Comparison of ENCODE assay signal across 1 cellular context in the genomic region with DNA sequence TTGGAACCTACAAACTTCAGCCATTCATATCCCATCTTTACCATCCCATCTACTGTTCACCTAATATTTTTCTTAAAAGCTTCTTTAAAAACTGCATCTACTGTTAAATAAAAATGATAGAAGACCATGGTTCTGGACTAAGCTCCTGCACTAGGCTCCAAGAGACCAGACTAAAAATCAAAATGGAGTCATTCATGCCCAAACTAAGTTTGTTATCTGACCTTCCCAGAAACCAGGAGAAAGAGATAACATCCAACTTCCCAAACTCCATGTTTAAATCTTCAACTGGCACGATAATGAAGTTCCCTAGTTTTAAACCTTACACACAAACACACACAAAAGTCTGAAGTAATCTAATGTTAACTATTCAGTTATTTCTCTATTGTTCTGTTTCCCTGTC.
A peak's percentile ranks its signal among the peaks of the same experiment; 100 is the strongest.
TF ChIP-seq lines count a peak whose summit lies in the region.

No MANE protein-coding gene starts in this region.

TF ChIP-seq in K562, 482 proteins besides CTCF, POLR2A, EP300 and RAD21 (continued from another document):
- TF ChIP-seq ZNF280A (IDR thresholded peaks at IDR 0.05; ENCODE audit: low read depth, partially characterized antibody): no peak
- no peak for TF ChIP-seq PHB (CRISPR knock-in tag; IDR thresholded peaks at IDR 0.05)
- TF ChIP-seq BCLAF1 (IDR thresholded peaks at IDR 0.05; ENCODE audit: borderline replicate concordance in 1 of 2, control insufficient read depth in 1 of 2, low read depth in 2 of 2, low read length in 1 of 2): no peak
- TF ChIP-seq ZNF766 (CRISPR knock-in tag; conservative IDR thresholded peaks at IDR 0.05): peak; percentile 78
- no peak for TF ChIP-seq TCF7L2 (IDR thresholded peaks at IDR 0.05; ENCODE audit: low read depth, low read length)
- TF ChIP-seq BACH1 (tag; IDR thresholded peaks at IDR 0.05): peak; percentile 30; the same call in 1 of the 2 replicates
- no peak for TF ChIP-seq RB1 (IDR thresholded peaks at IDR 0.05; ENCODE audit: low read depth)
- peak; percentile 74; the same call in 1 of the 2 replicates for TF ChIP-seq ZNF175 (CRISPR knock-in tag; IDR thresholded peaks at IDR 0.05; ENCODE audit: low read depth)
- TF ChIP-seq, protein P1, sequence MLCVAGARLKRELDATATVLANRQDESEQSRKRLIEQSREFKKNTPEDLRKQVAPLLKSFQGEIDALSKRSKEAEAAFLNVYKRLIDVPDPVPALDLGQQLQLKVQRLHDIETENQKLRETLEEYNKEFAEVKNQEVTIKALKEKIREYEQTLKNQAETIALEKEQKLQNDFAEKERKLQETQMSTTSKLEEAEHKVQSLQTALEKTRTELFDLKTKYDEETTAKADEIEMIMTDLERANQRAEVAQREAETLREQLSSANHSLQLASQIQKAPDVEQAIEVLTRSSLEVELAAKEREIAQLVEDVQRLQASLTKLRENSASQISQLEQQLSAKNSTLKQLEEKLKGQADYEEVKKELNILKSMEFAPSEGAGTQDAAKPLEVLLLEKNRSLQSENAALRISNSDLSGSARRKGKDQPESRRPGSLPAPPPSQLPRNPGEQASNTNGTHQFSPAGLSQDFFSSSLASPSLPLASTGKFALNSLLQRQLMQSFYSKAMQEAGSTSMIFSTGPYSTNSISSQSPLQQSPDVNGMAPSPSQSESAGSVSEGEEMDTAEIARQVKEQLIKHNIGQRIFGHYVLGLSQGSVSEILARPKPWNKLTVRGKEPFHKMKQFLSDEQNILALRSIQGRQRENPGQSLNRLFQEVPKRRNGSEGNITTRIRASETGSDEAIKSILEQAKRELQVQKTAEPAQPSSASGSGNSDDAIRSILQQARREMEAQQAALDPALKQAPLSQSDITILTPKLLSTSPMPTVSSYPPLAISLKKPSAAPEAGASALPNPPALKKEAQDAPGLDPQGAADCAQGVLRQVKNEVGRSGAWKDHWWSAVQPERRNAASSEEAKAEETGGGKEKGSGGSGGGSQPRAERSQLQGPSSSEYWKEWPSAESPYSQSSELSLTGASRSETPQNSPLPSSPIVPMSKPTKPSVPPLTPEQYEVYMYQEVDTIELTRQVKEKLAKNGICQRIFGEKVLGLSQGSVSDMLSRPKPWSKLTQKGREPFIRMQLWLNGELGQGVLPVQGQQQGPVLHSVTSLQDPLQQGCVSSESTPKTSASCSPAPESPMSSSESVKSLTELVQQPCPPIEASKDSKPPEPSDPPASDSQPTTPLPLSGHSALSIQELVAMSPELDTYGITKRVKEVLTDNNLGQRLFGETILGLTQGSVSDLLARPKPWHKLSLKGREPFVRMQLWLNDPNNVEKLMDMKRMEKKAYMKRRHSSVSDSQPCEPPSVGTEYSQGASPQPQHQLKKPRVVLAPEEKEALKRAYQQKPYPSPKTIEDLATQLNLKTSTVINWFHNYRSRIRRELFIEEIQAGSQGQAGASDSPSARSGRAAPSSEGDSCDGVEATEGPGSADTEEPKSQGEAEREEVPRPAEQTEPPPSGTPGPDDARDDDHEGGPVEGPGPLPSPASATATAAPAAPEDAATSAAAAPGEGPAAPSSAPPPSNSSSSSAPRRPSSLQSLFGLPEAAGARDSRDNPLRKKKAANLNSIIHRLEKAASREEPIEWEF (CRISPR knock-in tag; IDR thresholded peaks at IDR 0.05): no peak
- peak; percentile 62 for TF ChIP-seq MEF2D (tag; conservative IDR thresholded peaks at IDR 0.05; ENCODE audit: low read depth)
- TF ChIP-seq CBX3 (IDR thresholded peaks at IDR 0.05; ENCODE audit: borderline replicate concordance in 1 of 2, low read length in 2 of 2): no peak
- peak; percentile 66 for TF ChIP-seq ZNF592 (IDR thresholded peaks at IDR 0.05)
- 0 out of 2 replicates have a peak, but pooled peaks have one; percentile 15 for TF ChIP-seq ZNF583 (CRISPR knock-in tag; IDR thresholded peaks at IDR 0.05)
- no peak for TF ChIP-seq RBM15 (IDR thresholded peaks at IDR 0.05; ENCODE audit: insufficient read depth, low read length)
- TF ChIP-seq BRCA1 (IDR thresholded peaks at IDR 0.05): no peak
- TF ChIP-seq BRCA1 (CRISPR knock-in tag; IDR thresholded peaks at IDR 0.05): no peak
- peak; percentile 63; the same call in 1 of the 2 replicates for TF ChIP-seq PTRF (tag; IDR thresholded peaks at IDR 0.05)
- TF ChIP-seq NFIX (CRISPR knock-in tag; IDR thresholded peaks at IDR 0.05; ENCODE audit: low read depth): no peak
TF ChIP-seq in K562: peak in this region for 35.
